In genomic region chr12:116818341-116818856, GRCh38 we compare ENCODE assay signal across 1 cellular context.
TF ChIP-seq lines count a peak whose summit lies in the region.

No MANE protein-coding gene starts in this region.

TF ChIP-seq in K562, 482 proteins besides CTCF, POLR2A, EP300 and RAD21 (continued from another document and continues in another):
- TF ChIP-seq CHD7 (IDR thresholded peaks at IDR 0.05; ENCODE audit: low read depth, low read length) (no peak), BCLAF1 (IDR thresholded peaks at IDR 0.05; ENCODE audit: borderline replicate concordance in 1 of 2, control insufficient read depth in 1 of 2, low read depth in 2 of 2, low read length in 1 of 2) (no peak), ZNF311 (CRISPR knock-in tag; IDR thresholded peaks at IDR 0.05) (no peak), ZNF165 (CRISPR knock-in tag; IDR thresholded peaks at IDR 0.05; ENCODE audit: borderline replicate concordance) (no peak), HNRNPH1 (optimal IDR thresholded peaks at IDR 0.05; ENCODE audit: low read depth, low read length) (no peak), ZNF41 (CRISPR knock-in tag; conservative IDR thresholded peaks at IDR 0.05) (no peak), NR2C2 (CRISPR knock-in tag; IDR thresholded peaks at IDR 0.05) (0 out of 2 replicates have a peak, but pooled peaks have one; percentile 37), NR2C2 (tag; IDR thresholded peaks at IDR 0.05) (no peak), KLF10 (CRISPR knock-in tag; IDR thresholded peaks at IDR 0.05) (no peak), SMARCE1 (IDR thresholded peaks at IDR 0.05) (no peak), HOXB6 (CRISPR knock-in tag; IDR thresholded peaks at IDR 0.05; ENCODE audit: borderline replicate concordance) (no peak), ZNF785 (CRISPR knock-in tag; IDR thresholded peaks at IDR 0.05) (no peak), USF1 (CRISPR knock-in tag; IDR thresholded peaks at IDR 0.05) (no peak), TAF1 (IDR thresholded peaks at IDR 0.05; ENCODE audit: control insufficient read depth, extremely low read depth, insufficient read depth, low read length, severe bottlenecking) (no peak), SP2 (IDR thresholded peaks at IDR 0.05; ENCODE audit: extremely low read depth, low read depth, low read length, poor library complexity, severe bottlenecking) (no peak), ZSCAN29 (IDR thresholded peaks at IDR 0.05) (no peak), CBX1 (IDR thresholded peaks at IDR 0.05; ENCODE audit: low read depth) (no peak), KAT7 (CRISPR knock-in tag; IDR thresholded peaks at IDR 0.05; ENCODE audit: borderline replicate concordance) (0 out of 2 replicates have a peak, but pooled peaks have one; percentile 24), MBD1 (CRISPR knock-in tag; IDR thresholded peaks at IDR 0.05) (no peak), XRCC4 (IDR thresholded peaks at IDR 0.05; ENCODE audit: extremely low read depth, insufficient read depth, insufficient read length) (no peak), POLR2AphosphoS2 (IDR thresholded peaks at IDR 0.05; ENCODE audit: low read length) (no peak), THAP7 (CRISPR knock-in tag; IDR thresholded peaks at IDR 0.05) (no peak), PREB (CRISPR knock-in tag; IDR thresholded peaks at IDR 0.05) (no peak), MLLT1 (IDR thresholded peaks at IDR 0.05) (no peak), ETV1 (tag; conservative IDR thresholded peaks at IDR 0.05; ENCODE audit: low read depth) (peak; percentile 42; the same call in 1 of the 2 replicates), RBFOX2 (IDR thresholded peaks at IDR 0.05; ENCODE audit: low read depth, low read length) (no peak), TEAD1 (CRISPR knock-in tag; IDR thresholded peaks at IDR 0.05) (no peak), ESRRA (IDR thresholded peaks at IDR 0.05; ENCODE audit: borderline replicate concordance, low read depth) (peak; percentile 81), SPI1 (IDR thresholded peaks at IDR 0.05; ENCODE audit: borderline replicate concordance, low read depth, low read length) (peak; percentile 86), ZNF3 (CRISPR knock-in tag; IDR thresholded peaks at IDR 0.05) (no peak), NCOA6 (IDR thresholded peaks at IDR 0.05) (no peak), BRF1 (IDR thresholded peaks at IDR 0.05; ENCODE audit: borderline replicate concordance, extremely low read depth, insufficient read length) (no peak), MITF (IDR thresholded peaks at IDR 0.05) (no peak), KLF6 (CRISPR knock-in tag; IDR thresholded peaks at IDR 0.05; ENCODE audit: borderline replicate concordance) (no peak), ZNF586 (CRISPR knock-in tag; conservative IDR thresholded peaks at IDR 0.05) (no peak), ARNT (IDR thresholded peaks at IDR 0.05) (no peak), ZBTB1 (CRISPR knock-in tag; IDR thresholded peaks at IDR 0.05; ENCODE audit: borderline replicate concordance, low read depth) (peak; percentile 26; the same call in 1 of the 2 replicates)
